16 cellular contexts compared by ENCODE assay signal in genomic region chr19:6821639-6822310, GRCh38. TPM values are rescaled to one million over a fixed set of nuclear protein-coding genes. Genes with fewer than 3 reads are reported as not detected.
DNase-seq lines count a peak whose midpoint lies in the region; ATAC-seq and TF ChIP-seq lines count a peak whose summit lies in the region.
"Had no signal": no experiment of that assay in that cellular context is flagged by ENCODE, and none has a peak within 500 bp of the region (broad histone marks: within the 10 kb centered on the region; RNA-seq: fewer than 3 reads in every experiment).

No MANE protein-coding gene starts in this region.

- peaks cover 11% of the 10 kb centered on the region for H3K4me1 Mint-ChIP-seq in activated T-cell treated with anti-CD3 and anti-CD28 coated beads, Interleukin-2, amount 50 U/mL, for 24 hours (ENCODE audit: low read depth)
- H3K4me1 Mint-ChIP-seq in activated T-cell treated with anti-CD3 and anti-CD28 coated beads, Interleukin-2, amount 50 U/mL, for 72 hours (ENCODE audit: low read depth), result peaks cover 12% of the 10 kb centered on the region
- peaks cover 5% of the 10 kb centered on the region for H3K4me1 Mint-ChIP-seq in activated naive CD8-positive, alpha-beta T cell treated with anti-CD3 and anti-CD28 coated beads, Interleukin-2, amount 10 ng/mL, durations not matched to agents 7 days and 5 days
- H3K4me1 Mint-ChIP-seq in activated CD8-positive, alpha-beta T cell treated with anti-CD3 and anti-CD28 coated beads, Interleukin-2, amount 10 ng/mL, durations not matched to agents 7 days and 5 days (ENCODE audit: low read depth), result peaks cover 3% of the 10 kb centered on the region
- H3K4me1 Mint-ChIP-seq: H9 had no signal

- POLR2A ChIA-PET in activated naive CD8-positive, alpha-beta T cell treated with anti-CD3 and anti-CD28 coated beads, Interleukin-2, amount 10 ng/mL, durations not matched to agents 7 days and 5 days (lab: Charles Lee), result interaction anchor here (1.5 kb wide), 1 partner anchor 19 kb away, joined by 3 read pairs; no protein-coding TSS in a partner anchor
- POLR2A ChIA-PET in activated CD8-positive, alpha-beta T cell treated with anti-CD3 and anti-CD28 coated beads, Interleukin-2, amount 10 ng/mL, durations not matched to agents 7 days and 5 days (lab: Charles Lee), result interaction anchor here (0.7 kb wide), 1 partner anchor 124 kb away, joined by 3 read pairs; no protein-coding TSS in a partner anchor

- TF ChIP-seq POLR2A in uterus (IDR thresholded peaks at IDR 0.05), result no peak

- H3K27me3 Mint-ChIP-seq in activated T-cell treated with anti-CD3 and anti-CD28 coated beads, Interleukin-2, amount 50 U/mL, for 24 hours, result no peaks in the 10 kb centered on the region
- H3K27me3 Mint-ChIP-seq in activated T-cell treated with anti-CD3 and anti-CD28 coated beads, Interleukin-2, amount 50 U/mL, for 72 hours (ENCODE audit: low read depth), result no peaks in the 10 kb centered on the region
- H3K27me3 Mint-ChIP-seq in activated naive CD8-positive, alpha-beta T cell treated with anti-CD3 and anti-CD28 coated beads, Interleukin-2, amount 10 ng/mL, durations not matched to agents 7 days and 5 days, result no peaks in the 10 kb centered on the region
- no peaks in the 10 kb centered on the region for H3K27me3 Mint-ChIP-seq in activated CD8-positive, alpha-beta T cell treated with anti-CD3 and anti-CD28 coated beads, Interleukin-2, amount 10 ng/mL, durations not matched to agents 7 days and 5 days (ENCODE audit: low read depth)
- H3K27me3 Mint-ChIP-seq: B cell; CD4-positive, alpha-beta T cell had no signal

- H3K9me3 ChIP-seq in uterus, result peaks cover 0 to 7% of the 10 kb centered on the region in 2 donors

- H3K4me1 ChIP-seq in uterus, result no peaks in the 10 kb centered on the region

- H3K27ac Mint-ChIP-seq in activated T-cell treated with anti-CD3 and anti-CD28 coated beads, Interleukin-2, amount 50 U/mL, for 24 hours, result peak overlapping the region; percentile 50
- H3K27ac Mint-ChIP-seq in activated T-cell treated with anti-CD3 and anti-CD28 coated beads, Interleukin-2, amount 50 U/mL, for 72 hours, result no peak overlapping the region
- H3K27ac Mint-ChIP-seq in activated naive CD8-positive, alpha-beta T cell treated with anti-CD3 and anti-CD28 coated beads, Interleukin-2, amount 10 ng/mL, durations not matched to agents 7 days and 5 days, result no peak overlapping the region
- no peak overlapping the region for H3K27ac Mint-ChIP-seq in activated CD8-positive, alpha-beta T cell treated with anti-CD3 and anti-CD28 coated beads, Interleukin-2, amount 10 ng/mL, durations not matched to agents 7 days and 5 days
- H3K27ac Mint-ChIP-seq: B cell; CD4-positive, alpha-beta T cell; H9 had no signal

- TF ChIP-seq CTCF in brain microvascular endothelial cell (IDR thresholded peaks at IDR 0.05; ENCODE audit: low read depth, low read length, missing control alignments) (no peak), uterus (IDR thresholded peaks at IDR 0.05) (no peak)

- H3K27ac ChIP-seq in brain microvascular endothelial cell (no peak overlapping the region), uterus (no peak overlapping the region)

- H3K36me3 Mint-ChIP-seq in activated T-cell treated with anti-CD3 and anti-CD28 coated beads, Interleukin-2, amount 50 U/mL, for 24 hours (ENCODE audit: low read depth), result peaks cover 72% of the 10 kb centered on the region
- H3K36me3 Mint-ChIP-seq in activated T-cell treated with anti-CD3 and anti-CD28 coated beads, Interleukin-2, amount 50 U/mL, for 72 hours (ENCODE audit: insufficient read depth in 2 of 2), result peaks cover 15 to 42% of the 10 kb centered on the region in 2 donors
- H3K36me3 Mint-ChIP-seq in activated naive CD8-positive, alpha-beta T cell treated with anti-CD3 and anti-CD28 coated beads, Interleukin-2, amount 10 ng/mL, durations not matched to agents 7 days and 5 days, result peaks cover 48% of the 10 kb centered on the region
- H3K36me3 Mint-ChIP-seq in activated CD8-positive, alpha-beta T cell treated with anti-CD3 and anti-CD28 coated beads, Interleukin-2, amount 10 ng/mL, durations not matched to agents 7 days and 5 days (ENCODE audit: low read depth), result peaks cover 60% of the 10 kb centered on the region

- H3K9me3 Mint-ChIP-seq in activated T-cell treated with anti-CD3 and anti-CD28 coated beads, Interleukin-2, amount 50 U/mL, for 24 hours, result peaks cover 4% of the 10 kb centered on the region
- H3K9me3 Mint-ChIP-seq in activated T-cell treated with anti-CD3 and anti-CD28 coated beads, Interleukin-2, amount 50 U/mL, for 72 hours, result peaks cover 5 to 6% of the 10 kb centered on the region in 2 donors
- peaks cover 8% of the 10 kb centered on the region for H3K9me3 Mint-ChIP-seq in activated naive CD8-positive, alpha-beta T cell treated with anti-CD3 and anti-CD28 coated beads, Interleukin-2, amount 10 ng/mL, durations not matched to agents 7 days and 5 days
- H3K9me3 Mint-ChIP-seq in activated CD8-positive, alpha-beta T cell treated with anti-CD3 and anti-CD28 coated beads, Interleukin-2, amount 10 ng/mL, durations not matched to agents 7 days and 5 days (ENCODE audit: insufficient read depth), result peaks cover 15% of the 10 kb centered on the region

- no peak for ATAC-seq in activated T-cell treated with anti-CD3 and anti-CD28 coated beads, Interleukin-2, amount 50 U/mL, for 72 hours (replicated peaks in 1 of 2)
- peak; percentile 14 for ATAC-seq in activated naive CD8-positive, alpha-beta T cell treated with anti-CD3 and anti-CD28 coated beads, Interleukin-2, amount 10 ng/mL, durations not matched to agents 7 days and 5 days (ENCODE audit: low read depth)
- ATAC-seq in esophagus mucosa, result peak; percentile 26
- ATAC-seq in activated CD8-positive, alpha-beta T cell treated with anti-CD3 and anti-CD28 coated beads, Interleukin-2, amount 10 ng/mL, durations not matched to agents 7 days and 5 days, result no peak

- H3K4me3 Mint-ChIP-seq in activated T-cell treated with anti-CD3 and anti-CD28 coated beads, Interleukin-2, amount 50 U/mL, for 24 hours, result no peak overlapping the region
- no peak overlapping the region for H3K4me3 Mint-ChIP-seq in activated T-cell treated with anti-CD3 and anti-CD28 coated beads, Interleukin-2, amount 50 U/mL, for 72 hours
- H3K4me3 Mint-ChIP-seq in activated naive CD8-positive, alpha-beta T cell treated with anti-CD3 and anti-CD28 coated beads, Interleukin-2, amount 10 ng/mL, durations not matched to agents 7 days and 5 days, result no peak overlapping the region
- H3K4me3 Mint-ChIP-seq in activated CD8-positive, alpha-beta T cell treated with anti-CD3 and anti-CD28 coated beads, Interleukin-2, amount 10 ng/mL, durations not matched to agents 7 days and 5 days, result no peak overlapping the region
- H3K4me3 Mint-ChIP-seq: B cell; CD4-positive, alpha-beta T cell; H9 had no signal

- H3K4me3 ChIP-seq in brain microvascular endothelial cell (ENCODE audit: low read depth, low read length) (no peak overlapping the region), uterus (no peak overlapping the region)

- H3K27me3 ChIP-seq in brain microvascular endothelial cell (replicated peaks), result no peaks in the 10 kb centered on the region
- no peaks in the 10 kb centered on the region for H3K27me3 ChIP-seq in uterus

- no peak for DNase-seq in activated T-cell treated with anti-CD3 and anti-CD28 coated beads, Interleukin-2, amount 50 U/mL, for 24 hours
- DNase-seq in activated T-cell treated with anti-CD3 and anti-CD28 coated beads, Interleukin-2, amount 50 U/mL, for 72 hours, result no peak
- DNase-seq in activated naive CD8-positive, alpha-beta T cell treated with anti-CD3 and anti-CD28 coated beads, Interleukin-2, amount 10 ng/mL, durations not matched to agents 7 days and 5 days, result peak; percentile 18
- DNase-seq in posterior vena cava (ENCODE audit: low spot score) (peak; percentile 77), brain microvascular endothelial cell (no peak), uterus (no peak)
- no peak for DNase-seq in activated CD8-positive, alpha-beta T cell treated with anti-CD3 and anti-CD28 coated beads, Interleukin-2, amount 10 ng/mL, durations not matched to agents 7 days and 5 days
- DNase-seq: C1 segment of cervical spinal cord; CD4-positive, alpha-beta T cell; DMS153; EL; GOT3; H9 had no signal

- intact Hi-C loops in posterior vena cava (cut with DNase I) (no loop called here), uterus (cut with DNase I; ENCODE audit: low total_unique reads) (no loop called here)

- CTCF ChIA-PET in activated CD8-positive, alpha-beta T cell treated with anti-CD3 and anti-CD28 coated beads, Interleukin-2, amount 10 ng/mL, durations not matched to agents 7 days and 5 days (lab: Charles Lee), result no interaction called here

- no peaks in the 10 kb centered on the region for H3K36me3 ChIP-seq in brain microvascular endothelial cell (replicated peaks)
- H3K36me3 ChIP-seq in uterus, result no peaks in the 10 kb centered on the region

- in situ Hi-C loops in brain microvascular endothelial cell (cut with HindIII; ENCODE audit: low pct_ligation_motif_present, low sequenced_read_pairs), result no loop called here

RNA-seq across cellular contexts. Expression of gene VAV1, which starts 49.3 kb away (rescaled TPM):
- total RNA-seq in activated T-cell treated with anti-CD3 and anti-CD28 coated beads, Interleukin-2, amount 50 U/mL, for 72 hours, result 100 to 1,000 TPM; 111 to 114 TPM
- total RNA-seq in activated naive CD8-positive, alpha-beta T cell treated with anti-CD3 and anti-CD28 coated beads, Interleukin-2, amount 10 ng/mL, durations not matched to agents 7 days and 5 days, result 100 to 1,000 TPM; 108 to 113 TPM
- total RNA-seq in esophagus mucosa (1.3 TPM), posterior vena cava (1 to 10 TPM; 6.4 to 7.8 TPM), uterus (1 to 10 TPM in 3 of 4 donors, under 1 TPM in 1; 0.29 to 7.9 (median 4.6) TPM)
- 100 to 1,000 TPM; 122 to 125 TPM for total RNA-seq in activated CD8-positive, alpha-beta T cell treated with anti-CD3 and anti-CD28 coated beads, Interleukin-2, amount 10 ng/mL, durations not matched to agents 7 days and 5 days
- total RNA-seq: HT1080 had no signal

RNA-seq across cellular contexts. Expression of gene SH2D3A, which starts 54.5 kb away (rescaled TPM):
- total RNA-seq in activated T-cell treated with anti-CD3 and anti-CD28 coated beads, Interleukin-2, amount 50 U/mL, for 72 hours, result 10 to 100 TPM; 19.9 to 24.5 TPM
- total RNA-seq in activated naive CD8-positive, alpha-beta T cell treated with anti-CD3 and anti-CD28 coated beads, Interleukin-2, amount 10 ng/mL, durations not matched to agents 7 days and 5 days, result 10 to 100 TPM; 35.5 to 35.7 TPM
- 28.7 TPM for total RNA-seq in esophagus mucosa
- total RNA-seq in posterior vena cava, result under 1 TPM; 0.37 to 0.52 TPM
- total RNA-seq in activated CD8-positive, alpha-beta T cell treated with anti-CD3 and anti-CD28 coated beads, Interleukin-2, amount 10 ng/mL, durations not matched to agents 7 days and 5 days, result 10 to 100 TPM; 28.2 to 28.5 TPM
- 1 to 10 TPM in 2 of 4 donors, not detected in 2; 1.0 to 5.4 TPM for total RNA-seq in uterus

Comparison
In these comparisons a context has a peak if more than half of its experiments do, and no peak if none do; other contexts are left out.
1. DNase-seq: peak in activated naive CD8-positive, alpha-beta T cell treated with anti-CD3 and anti-CD28 coated beads, Interleukin-2, amount 10 ng/mL, durations not matched to agents 7 days and 5 days (single experiment) and posterior vena cava (single experiment); none in activated T-cell treated with anti-CD3 and anti-CD28 coated beads, Interleukin-2, amount 50 U/mL, for 24 hours (single experiment), activated T-cell treated with anti-CD3 and anti-CD28 coated beads, Interleukin-2, amount 50 U/mL, for 72 hours (0 of 2), activated CD8-positive, alpha-beta T cell treated with anti-CD3 and anti-CD28 coated beads, Interleukin-2, amount 10 ng/mL, durations not matched to agents 7 days and 5 days (single experiment), brain microvascular endothelial cell (single experiment) and uterus (0 of 2).
2. ATAC-seq: peak in activated naive CD8-positive, alpha-beta T cell treated with anti-CD3 and anti-CD28 coated beads, Interleukin-2, amount 10 ng/mL, durations not matched to agents 7 days and 5 days (single experiment) and esophagus mucosa (single experiment); none in activated T-cell treated with anti-CD3 and anti-CD28 coated beads, Interleukin-2, amount 50 U/mL, for 72 hours (0 of 2) and activated CD8-positive, alpha-beta T cell treated with anti-CD3 and anti-CD28 coated beads, Interleukin-2, amount 10 ng/mL, durations not matched to agents 7 days and 5 days (single experiment).
3. RNA of gene VAV1, which starts 49.3 kb away (total RNA-seq): 122 to 125 TPM in activated CD8-positive, alpha-beta T cell treated with anti-CD3 and anti-CD28 coated beads, Interleukin-2, amount 10 ng/mL, durations not matched to agents 7 days and 5 days, 111 to 114 TPM in activated T-cell treated with anti-CD3 and anti-CD28 coated beads, Interleukin-2, amount 50 U/mL, for 72 hours and 108 to 113 TPM in activated naive CD8-positive, alpha-beta T cell treated with anti-CD3 and anti-CD28 coated beads, Interleukin-2, amount 10 ng/mL, durations not matched to agents 7 days and 5 days; 6.4 to 7.8 TPM in posterior vena cava, 0.29 to 7.9 TPM in uterus and 1.3 TPM in esophagus mucosa (single experiment); every median in the first group is over 10 times any median in the second.